Comparison of ENCODE assay signal across 1 cellular context in genomic region chr14:72646861-72647528, GRCh38.
TF ChIP-seq lines count a peak whose summit lies in the region.

No MANE protein-coding gene starts in this region.

TF ChIP-seq in SK-N-SH treated with all-trans-retinoic acid at 6 μM for 48 hours, 23 proteins besides CTCF, POLR2A, EP300 and RAD21 (continued from another document):
- TF ChIP-seq CSRNP3 (CRISPR knock-in tag; IDR thresholded peaks at IDR 0.05) = no peak
- no peak for TF ChIP-seq SNAI2 (CRISPR knock-in tag; IDR thresholded peaks at IDR 0.05)
- no peak for TF ChIP-seq POU6F1 (CRISPR knock-in tag; IDR thresholded peaks at IDR 0.05; ENCODE audit: borderline replicate concordance, low read depth)
- no peak for TF ChIP-seq RARB (CRISPR knock-in tag; IDR thresholded peaks at IDR 0.05)
- TF ChIP-seq TOX (CRISPR knock-in tag; IDR thresholded peaks at IDR 0.05; ENCODE audit: borderline replicate concordance) = no peak
